24 cellular contexts compared by ENCODE assay signal in the genomic region with DNA sequence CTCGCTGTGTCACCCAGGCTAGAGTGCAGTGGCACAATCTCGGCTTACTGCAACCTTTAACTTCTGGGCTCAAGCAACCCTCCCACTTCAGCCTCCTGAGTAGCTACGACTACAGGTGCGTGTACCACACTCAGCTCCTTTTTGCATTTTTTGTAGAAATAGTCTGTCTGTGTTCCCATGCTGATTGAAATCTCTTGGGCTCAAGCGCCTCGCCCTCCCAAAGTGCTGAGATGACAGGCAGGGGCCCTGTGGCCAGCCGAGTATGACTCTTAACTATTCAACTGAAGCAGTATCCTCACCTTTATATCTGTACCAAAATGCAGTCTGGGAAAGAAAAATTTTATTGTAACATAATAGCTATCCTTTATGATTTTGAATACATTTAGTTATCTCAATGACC. TPM values are rescaled to one million over a fixed set of nuclear protein-coding genes. Genes with fewer than 3 reads are reported as not detected.
DNase-seq lines count a peak whose midpoint lies in the region; ATAC-seq, FAIRE-seq and TF ChIP-seq lines count a peak whose summit lies in the region.
"Had no signal": no experiment of that assay in that cellular context is flagged by ENCODE, and none has a peak within 500 bp of the region (broad histone marks: within the 10 kb centered on the region; RNA-seq: fewer than 3 reads in every experiment).

No MANE protein-coding gene starts in this region.

- H3K4me1 ChIP-seq in PC-9 (replicated peaks; ENCODE audit: insufficient read depth) (no peaks in the 10 kb centered on the region), K562 (replicated peaks in 1 of 2; ENCODE audit: control insufficient read depth in 2 of 2, insufficient read depth in 2 of 2, low read length in 2 of 2) (peaks cover 0 to 4% of the 10 kb centered on the region in 2 experiments; a peak in 1 of 5 replicates), thyroid gland (peaks cover 6 to 10% of the 10 kb centered on the region in 2 donors), Caco-2 (no peaks in the 10 kb centered on the region)
- H3K4me1 ChIP-seq: BLaER1 treated with 17β-estradiol and CSF1 and Interleukin-3, amounts not matched to agents 10 nM and 100 nM had no signal

- H3K4me2 ChIP-seq in PC-9 (no peak overlapping the region), K562 (ENCODE audit: insufficient read depth, low read length) (no peak overlapping the region)
- H3K4me2 ChIP-seq: BLaER1 treated with 17β-estradiol and CSF1 and Interleukin-3, amounts not matched to agents 10 nM and 100 nM had no signal

- WGBS in K562 (ENCODE audit: insufficient coverage, low coverage, missing lambda C conversion rate): 50% methylated on average over 7 of the region's 7 CpGs
- 43 to 46% methylated on average over 7 of the region's 7 CpGs for WGBS in thyroid gland, 2 donors

- intact Hi-C loops in PC-9 (cut with micrococcal nuclease; ENCODE audit: unreplicated experiment): no loop called here
- intact Hi-C loops in K562 (cut with micrococcal nuclease): no loop called here
- intact Hi-C loops in thyroid gland (cut with DNase I): no loop called here
- intact Hi-C loops in Caco-2 (cut with micrococcal nuclease; ENCODE audit: unreplicated experiment): no loop called here

- no peak overlapping the region for H2AFZ ChIP-seq in PC-9
- H2AFZ ChIP-seq in K562 (ENCODE audit: low read depth, low read length): no peak overlapping the region
- H2AFZ ChIP-seq: GM23248 had no signal

- H3K79me2 ChIP-seq in PC-9 (ENCODE audit: low read depth): no peaks in the 10 kb centered on the region
- H3K79me2 ChIP-seq in K562 (ENCODE audit: control insufficient read depth, insufficient read depth, low read length): no peaks in the 10 kb centered on the region

- H3K4me3 ChIP-seq in PC-9: no peak overlapping the region
- H3K4me3 ChIP-seq in K562: no peak overlapping the region
- no peak overlapping the region for H3K4me3 ChIP-seq in thyroid gland (replicated peaks in 1 of 3)
- H3K4me3 ChIP-seq in Caco-2 (ENCODE audit: low read depth, low read length): no peak overlapping the region
- H3K4me3 ChIP-seq: BLaER1 treated with 17β-estradiol and CSF1 and Interleukin-3, amounts not matched to agents 10 nM and 100 nM; GM23248; HAP-1 had no signal

- H4K20me1 ChIP-seq in PC-9 (ENCODE audit: insufficient read depth): peaks cover 5% of the 10 kb centered on the region
- no peaks in the 10 kb centered on the region for H4K20me1 ChIP-seq in K562 (replicated peaks; ENCODE audit: control insufficient read depth, insufficient read depth, low read length)

- H3K36me3 ChIP-seq in PC-9 (ENCODE audit: low read depth) (peaks cover 7% of the 10 kb centered on the region; the same call in 1 of the 2 replicates), K562 (ENCODE audit: control insufficient read depth, insufficient read depth, low read length) (peaks cover 24% of the 10 kb centered on the region; the same call in 2 of the 3 replicates), thyroid gland (peaks cover 0 to under 1% of the 10 kb centered on the region in 2 donors), Caco-2 (ENCODE audit: control insufficient read depth, insufficient read depth, low read length) (no peaks in the 10 kb centered on the region)

- TF ChIP-seq CTCF in PC-9 (conservative IDR thresholded peaks at IDR 0.05) (no peak), K562 (IDR thresholded peaks at IDR 0.05 in 2 of 3, conservative IDR thresholded peaks at IDR 0.05 in 1 of 3; ENCODE audit: insufficient read depth in 2 of 3, low read depth in 1 of 3, low read length in 3 of 3) (no peak), thyroid gland (IDR thresholded peaks at IDR 0.05) (no peak), Caco-2 (IDR thresholded peaks at IDR 0.05; ENCODE audit: insufficient read depth in 1 of 2, low read depth in 1 of 2, low read length in 1 of 2, severe bottlenecking in 1 of 2, unreplicated experiment in 1 of 2) (no peak)

- no peak overlapping the region for H3K9ac ChIP-seq in K562 (ENCODE audit: insufficient read depth in 1 of 2, low read depth in 2 of 2, low read length in 2 of 2)
- H3K9ac ChIP-seq: BLaER1 treated with 17β-estradiol and CSF1 and Interleukin-3, amounts not matched to agents 10 nM and 100 nM; GM23248 had no signal

- 0 out of 2 replicates have a peak, but pooled peaks cover 14% of the 10 kb centered on the region for H3F3A ChIP-seq in PC-9 (ENCODE audit: insufficient read depth, low read depth)

- no peaks in the 10 kb centered on the region for H3K4me1 Mint-ChIP-seq in activated T-cell treated with anti-CD3 and anti-CD28 coated beads, Interleukin-2, amount 50 U/mL, for 24 hours (ENCODE audit: low read depth)
- H3K4me1 Mint-ChIP-seq in Caco-2 (ENCODE audit: low read depth, unreplicated experiment): no peaks in the 10 kb centered on the region
- H3K4me1 Mint-ChIP-seq: B cell; CD8-positive, alpha-beta memory T cell had no signal

- no peak overlapping the region; the same call in 1 of the 2 replicates for H3K27ac ChIP-seq in PC-9
- H3K27ac ChIP-seq in K562 (ENCODE audit: extremely low read depth, low read depth, low read length): no peak overlapping the region
- peak overlapping the region in 1 of 3 donors; percentile 6 for H3K27ac ChIP-seq in thyroid gland
- H3K27ac ChIP-seq: 22Rv1; BLaER1 treated with 17β-estradiol and CSF1 and Interleukin-3, amounts not matched to agents 10 nM and 100 nM; GM23248 had no signal

- no peaks in the 10 kb centered on the region for H3K9me1 ChIP-seq in K562 (ENCODE audit: control insufficient read depth, insufficient read depth, low read length)

- CTCF ChIA-PET in PC-9 (lab: Charles Lee): no interaction called here
- CTCF ChIA-PET in K562 (lab: Yijun Ruan, JAX; ENCODE audit: low intra/inter-chr PET ratio): no interaction called here
- CTCF ChIA-PET in Caco-2 (lab: Charles Lee): interaction anchor here (0.7 kb wide), 1 partner anchor 12 kb away, joined by 3 read pairs; a partner anchor contains a TSS

- no peak for TF ChIP-seq POLR2A in K562 (conservative IDR thresholded peaks at IDR 0.05)
- no peak for TF ChIP-seq POLR2A in thyroid gland (IDR thresholded peaks at IDR 0.05)

- H3K4me3 Mint-ChIP-seq in activated T-cell treated with anti-CD3 and anti-CD28 coated beads, Interleukin-2, amount 50 U/mL, for 24 hours: no peak overlapping the region
- H3K4me3 Mint-ChIP-seq in Caco-2 (ENCODE audit: unreplicated experiment): no peak overlapping the region
- H3K4me3 Mint-ChIP-seq: B cell; CD14-positive monocyte; CD4-positive, alpha-beta T cell; CD8-positive, alpha-beta memory T cell; HFFc6 had no signal

- no peaks in the 10 kb centered on the region for H3K9me2 ChIP-seq in PC-9 (ENCODE audit: insufficient read depth)

- peaks cover 63% of the 10 kb centered on the region for H3K36me3 Mint-ChIP-seq in activated T-cell treated with anti-CD3 and anti-CD28 coated beads, Interleukin-2, amount 50 U/mL, for 24 hours (ENCODE audit: low read depth)
- peaks cover 10% of the 10 kb centered on the region for H3K36me3 Mint-ChIP-seq in Caco-2 (ENCODE audit: insufficient read depth, unreplicated experiment)

- H3K27me3 ChIP-seq in PC-9 (ENCODE audit: insufficient read depth, low read depth) (no peaks in the 10 kb centered on the region), K562 (ENCODE audit: control insufficient read depth in 2 of 2, insufficient read depth in 2 of 2, low read length in 2 of 2) (no peaks in the 10 kb centered on the region), thyroid gland (no peaks in the 10 kb centered on the region), Caco-2 (replicated peaks; ENCODE audit: control insufficient read depth, insufficient read depth, low read length) (no peaks in the 10 kb centered on the region)
- H3K27me3 ChIP-seq: BLaER1 treated with 17β-estradiol and CSF1 and Interleukin-3, amounts not matched to agents 10 nM and 100 nM had no signal

- peak; percentile 59 for FAIRE-seq in K562 (lab: Jason Lieb, UNC)
- FAIRE-seq: A204.1, GM12892 had no signal

- BruUV-seq in PC-9 (replicated peaks; lab: Mats Ljungman, UMichigan): TSS peak; percentile 12
- no TSS peak for BruUV-seq in K562 (replicated peaks; lab: Mats Ljungman, UMichigan)
- BruUV-seq in Caco-2 (replicated peaks; lab: Mats Ljungman, UMichigan): no TSS peak

- POLR2A ChIA-PET in PC-9 (lab: Charles Lee; ENCODE audit: unreplicated experiment) (interaction anchor here (0.7 kb wide), 2 partner anchors 171 to 460 kb away, joined by 4 read pairs; no protein-coding TSS in a partner anchor), K562 (lab: Yijun Ruan, JAX) (interaction anchor here (1.0 to 1.6 kb wide), 4 partner anchors 12 to 158 kb away, joined by 3 to 4 read pairs (median 3); no protein-coding TSS in a partner anchor), Caco-2 (lab: Charles Lee) (interaction anchor here (0.6 kb wide), 1 partner anchor 58 kb away, joined by 5 read pairs; no protein-coding TSS in a partner anchor)

- ATAC-seq in K562 (peak; percentile 64), GM19397 (IDR thresholded peaks at IDR 0.05; ENCODE audit: unreplicated experiment) (no peak)

- H3K9me3 ChIP-seq in PC-9 (ENCODE audit: insufficient read depth, low read depth) (no peaks in the 10 kb centered on the region), K562 (replicated peaks; ENCODE audit: control insufficient read depth, insufficient read depth, low read depth, low read length) (no peaks in the 10 kb centered on the region), thyroid gland (no peaks in the 10 kb centered on the region), Caco-2 (no peaks in the 10 kb centered on the region)
- H3K9me3 ChIP-seq: BLaER1 treated with 17β-estradiol and CSF1 and Interleukin-3, amounts not matched to agents 10 nM and 100 nM; HAP-1 had no signal

- no peak for TF ChIP-seq EP300 in K562 (IDR thresholded peaks at IDR 0.05; ENCODE audit: low read length)

- in situ Hi-C loops in K562 (cut with MboI): no loop called here

- no peaks in the 10 kb centered on the region for H3K27me3 Mint-ChIP-seq in activated T-cell treated with anti-CD3 and anti-CD28 coated beads, Interleukin-2, amount 50 U/mL, for 24 hours
- no peaks in the 10 kb centered on the region for H3K27me3 Mint-ChIP-seq in Caco-2 (ENCODE audit: insufficient read depth, unreplicated experiment)
- H3K27me3 Mint-ChIP-seq: B cell; CD4-positive, alpha-beta T cell; CD8-positive, alpha-beta memory T cell had no signal

- TF ChIP-seq RAD21 in K562 (CRISPR knock-in tag; conservative IDR thresholded peaks at IDR 0.05 in 1 of 2, IDR thresholded peaks at IDR 0.05 in 1 of 2): no peak

- no peaks in the 10 kb centered on the region for H3K9me3 Mint-ChIP-seq in activated T-cell treated with anti-CD3 and anti-CD28 coated beads, Interleukin-2, amount 50 U/mL, for 24 hours
- H3K9me3 Mint-ChIP-seq in Caco-2 (ENCODE audit: unreplicated experiment): no peaks in the 10 kb centered on the region
- H3K9me3 Mint-ChIP-seq: CD4-positive, alpha-beta T cell; CD8-positive, alpha-beta memory T cell; HFFc6 had no signal

- DNase-seq in activated T-cell treated with anti-CD3 and anti-CD28 coated beads, Interleukin-2, amount 50 U/mL, for 24 hours: no peak
- no peak for DNase-seq in activated T-cell treated with anti-CD3 and anti-CD28 coated beads for 4 hours
- no peak for DNase-seq in PC-9
- DNase-seq in K562 (ENCODE audit: extremely low read depth in 1 of 4, low spot score in 3 of 4): no peak
- peak; percentile 32 to 44 for DNase-seq in thyroid gland
- no peak for DNase-seq in Caco-2
- DNase-seq in foreskin melanocyte: no peak
- DNase-seq: Calu3; CD4-positive, alpha-beta T cell; CD8-positive, alpha-beta memory T cell; DMS53; DMS79 treated with DMSO at 0.1 percent for 48 hours; GF-D8; GM23248; HFFc6 had no signal

- peak overlapping the region; percentile 16 for H3K27ac Mint-ChIP-seq in activated T-cell treated with anti-CD3 and anti-CD28 coated beads, Interleukin-2, amount 50 U/mL, for 24 hours
- H3K27ac Mint-ChIP-seq in Caco-2 (ENCODE audit: unreplicated experiment): no peak overlapping the region
- H3K27ac Mint-ChIP-seq: B cell; CD4-positive, alpha-beta T cell; HFFc6 had no signal

RNA-seq across cellular contexts. Expression of a gene that starts 12.2 kb away (rescaled TPM):
- total RNA-seq in PC-9 (2021) (0.26 and 0.45 TPM in 2 replicates), K562 (2014; rRNA removed) (0.04 TPM in 1 of 2 replicates, not detected in the other), K562 (2014; rRNA removed; fragmentation: Illumina TruSeq; extraction: Trizol) (not detected in 2 replicates), K562 (2015; rRNA removed; fragmentation: Illumina TruSeq; extraction: Trizol) (0.07 and 0.08 TPM in 2 replicates), K562 (2021) (0.13 and 0.31 TPM in 2 replicates), thyroid gland (1 to 10 TPM in 1 of 4 donors, under 1 TPM in 3; 0.40 to 2.1 (median 0.58) TPM), Caco-2 (2022) (0.14 TPM in 1 of 2 replicates, not detected in the other)
- 0.12 and 0.14 TPM in 2 replicates for total RNA-seq in K562 (2011; cell fraction: chromatin; rRNA removed; ENCODE audit: low replicate concordance)
- not detected in 2 replicates for total RNA-seq in K562 (2011; cell fraction: nucleolus; rRNA removed)
- not detected in 2 replicates for total RNA-seq in K562 (2011; cell fraction: nucleoplasm; rRNA removed)
- polyA plus RNA-seq in K562 (2011; rRNA removed) (0.04 TPM in 1 of 2 replicates, not detected in the other), K562 (2014; fragmentation: Illumina TruSeq; extraction: Trizol) (0.04 and 0.09 TPM in 2 replicates), K562 (2014; fragmentation: Nextera tagmentation; extraction: Ambion mirVana) (under 1 TPM in 1 of 2 experiments, not detected in 1; 0.03 TPM), K562 (2014; rRNA removed) (0.34 TPM in 1 of 2 replicates, not detected in the other)
- polyA plus RNA-seq in K562 (2011; cell fraction: cytosol; rRNA removed): 0.03 TPM in 1 of 2 replicates, not detected in the other
- 0.06 and 0.13 TPM in 2 replicates for polyA plus RNA-seq in K562 (2011; cell fraction: nucleus; rRNA removed)
- 0.08 TPM in 2 replicates for polyA plus RNA-seq in K562 (2012)
- polyA minus RNA-seq in K562 (2011; rRNA and poly(A)+ RNA removed): 0.09 and 0.21 TPM in 2 replicates
- polyA minus RNA-seq in K562 (2011; cell fraction: cytosol; rRNA and poly(A)+ RNA removed): not detected in 2 replicates
- polyA minus RNA-seq in K562 (2011; cell fraction: nucleus; rRNA and poly(A)+ RNA removed): 0.13 TPM in 1 of 2 replicates, not detected in the other
- total RNA-seq: Daoy had no signal
- polyA plus RNA-seq: CD14-positive monocyte had no signal

RNA-seq across cellular contexts. Expression of a gene that starts 59.1 kb away (rescaled TPM):
- total RNA-seq in PC-9 (2021) (79.5 and 82.4 TPM in 2 replicates), K562 (2014; rRNA removed) (40.8 and 51.1 TPM in 2 replicates), K562 (2014; rRNA removed; fragmentation: Illumina TruSeq; extraction: Trizol) (81.9 and 86.7 TPM in 2 replicates), K562 (2015; rRNA removed; fragmentation: Illumina TruSeq; extraction: Trizol) (81.7 and 87.0 TPM in 2 replicates), K562 (2021) (46.6 and 48.1 TPM in 2 replicates), thyroid gland (10 to 100 TPM; 38.4 to 48.2 (median 44.2) TPM), Caco-2 (2022) (53.6 and 53.7 TPM in 2 replicates)
- 95.8 and 263 TPM in 2 replicates for total RNA-seq in K562 (2011; cell fraction: chromatin; rRNA removed; ENCODE audit: low replicate concordance)
- total RNA-seq in K562 (2011; cell fraction: nucleolus; rRNA removed): 66.7 and 82.6 TPM in 2 replicates
- total RNA-seq in K562 (2011; cell fraction: nucleoplasm; rRNA removed): 118 and 141 TPM in 2 replicates
- polyA plus RNA-seq in K562 (2011; rRNA removed) (63.3 and 73.0 TPM in 2 replicates), K562 (2014; fragmentation: Illumina TruSeq; extraction: Trizol) (55.8 and 71.9 TPM in 2 replicates), K562 (2014; fragmentation: Nextera tagmentation; extraction: Ambion mirVana) (10 to 100 TPM; 28.5 to 31.7 TPM), K562 (2014; rRNA removed) (51.6 and 55.4 TPM in 2 replicates)
- 15.7 and 23.6 TPM in 2 replicates for polyA plus RNA-seq in K562 (2011; cell fraction: cytosol; rRNA removed)
- 53.2 and 74.4 TPM in 2 replicates for polyA plus RNA-seq in K562 (2011; cell fraction: nucleus; rRNA removed)
- 35.1 and 36.8 TPM in 2 replicates for polyA plus RNA-seq in K562 (2012)
- polyA minus RNA-seq in K562 (2011; rRNA and poly(A)+ RNA removed): 108 and 125 TPM in 2 replicates
- 21.7 and 31.6 TPM in 2 replicates for polyA minus RNA-seq in K562 (2011; cell fraction: cytosol; rRNA and poly(A)+ RNA removed)
- polyA minus RNA-seq in K562 (2011; cell fraction: nucleus; rRNA and poly(A)+ RNA removed): 52.1 and 77.9 TPM in 2 replicates

Comparison
In these comparisons a context has a peak if more than half of its experiments do, and no peak if none do; other contexts are left out.
1. DNase-seq: peak in thyroid gland (2 of 2); none in activated T-cell treated with anti-CD3 and anti-CD28 coated beads, Interleukin-2, amount 50 U/mL, for 24 hours (single experiment), activated T-cell treated with anti-CD3 and anti-CD28 coated beads for 4 hours (single experiment), PC-9 (0 of 2), K562 (0 of 4), Caco-2 (0 of 2) and foreskin melanocyte (single experiment).